In genomic region chr6:33983109-33983475, GRCh38 we compare ENCODE assay signal across 10 cellular contexts.
DNase-seq lines count a peak whose midpoint lies in the region; ATAC-seq, FAIRE-seq and TF ChIP-seq lines count a peak whose summit lies in the region.
"Had no signal": no experiment of that assay in that cellular context is flagged by ENCODE, and none has a peak within 500 bp of the region (broad histone marks: within the 10 kb centered on the region; RNA-seq: fewer than 3 reads in every experiment).

No MANE protein-coding gene starts in this region.

- no peaks in the 10 kb centered on the region for H3K4me1 Mint-ChIP-seq in MCF 10A (ENCODE audit: insufficient read depth, unreplicated experiment)

- H3K9me3 Mint-ChIP-seq in MCF 10A (ENCODE audit: unreplicated experiment) = no peaks in the 10 kb centered on the region
- H3K9me3 Mint-ChIP-seq: CD4-positive, alpha-beta memory T cell had no signal

- H3K4me2 ChIP-seq in mammary epithelial cell (ENCODE audit: insufficient read depth, low read depth, low read length) = no peak overlapping the region

- 71% methylated on average over 10 of the region's 10 CpGs for WGBS in mammary epithelial cell (ENCODE audit: low coverage, missing lambda C conversion rate)

- peak; percentile 31 for DNase-seq in MCF 10A (ENCODE audit: unreplicated experiment)
- no peak for DNase-seq in mammary epithelial cell
- DNase-seq in SW480 (ENCODE audit: low spot score) = peak; percentile 38
- peak; percentile 43 for DNase-seq in kidney
- DNase-seq in urothelium cell line (ENCODE audit: low spot score) = peak; percentile 35
- no peak for DNase-seq in D721Med (ENCODE audit: insufficient read length, low spot score)
- DNase-seq: CD4-positive, alpha-beta memory T cell; stimulated activated CD4-positive, alpha-beta T cell treated with anti-CD3 and anti-CD28 coated beads, Interleukin-4, amount 100 ng/mL, for 1 hour had no signal

- no peak for ATAC-seq in GM21381 (IDR thresholded peaks at IDR 0.05; ENCODE audit: unreplicated experiment)
- no peak for ATAC-seq in HG03457 (IDR thresholded peaks at IDR 0.05; ENCODE audit: unreplicated experiment)

- no TSS peak for BruUV-seq in MCF 10A (replicated peaks; lab: Mats Ljungman, UMichigan)
- BruUV-seq in mammary epithelial cell (replicated peaks; lab: Mats Ljungman, UMichigan) = no TSS peak

- no peak overlapping the region for H3K27ac Mint-ChIP-seq in MCF 10A (ENCODE audit: low read depth, unreplicated experiment)
- H3K27ac Mint-ChIP-seq: CD4-positive, alpha-beta memory T cell had no signal

- no peaks in the 10 kb centered on the region for H3K27me3 ChIP-seq in mammary epithelial cell (ENCODE audit: insufficient read depth, low read length)

- no peaks in the 10 kb centered on the region for H3K36me3 ChIP-seq in mammary epithelial cell (ENCODE audit: insufficient read depth, low read length)
- no peaks in the 10 kb centered on the region for H3K36me3 ChIP-seq in kidney (ENCODE audit: control insufficient read depth in 1 of 2, insufficient read depth in 2 of 2, low read length in 2 of 2)

- no peak overlapping the region for H2AFZ ChIP-seq in mammary epithelial cell (ENCODE audit: low read depth, low read length)

- TF ChIP-seq CTCF in MCF 10A (IDR thresholded peaks at IDR 0.05; ENCODE audit: unreplicated experiment) (no peak), mammary epithelial cell (conservative IDR thresholded peaks at IDR 0.05 in 1 of 2, IDR thresholded peaks at IDR 0.05 in 1 of 2; ENCODE audit: extremely low read depth in 1 of 2, insufficient read depth in 1 of 2, low read depth in 1 of 2, low read length in 2 of 2) (no peak), kidney (IDR thresholded peaks at IDR 0.05; ENCODE audit: borderline replicate concordance, extremely low read depth, insufficient read depth) (no peak), D721Med (IDR thresholded peaks at IDR 0.05; ENCODE audit: insufficient read depth, missing control alignments) (no peak)

- no peaks in the 10 kb centered on the region for H3K4me1 ChIP-seq in mammary epithelial cell (ENCODE audit: insufficient read depth, low read length)
- H3K4me1 ChIP-seq in kidney (ENCODE audit: control insufficient read depth in 1 of 2, insufficient read depth in 1 of 2, low read depth in 1 of 2, low read length in 2 of 2) = peaks cover 0 to 2% of the 10 kb centered on the region in 2 donors

- intact Hi-C loops in MCF 10A (cut with micrococcal nuclease) (no loop called here), mammary epithelial cell (cut with micrococcal nuclease) (no loop called here), kidney (cut with DNase I) (no loop called here)

- dilution Hi-C loops in mammary epithelial cell (cut with HindIII; ENCODE audit: low sequenced_read_pairs) = no loop called here

- H3K79me2 ChIP-seq in mammary epithelial cell (ENCODE audit: insufficient read depth, low read length) = no peaks in the 10 kb centered on the region

- H3K9ac ChIP-seq in mammary epithelial cell (ENCODE audit: insufficient read depth, low read length) = no peak overlapping the region
- no peak overlapping the region for H3K9ac ChIP-seq in kidney (ENCODE audit: low read length in 2 of 2)

- H3K27ac ChIP-seq in mammary epithelial cell (ENCODE audit: insufficient read depth, low read depth, low read length) = no peak overlapping the region
- no peak overlapping the region for H3K27ac ChIP-seq in kidney (ENCODE audit: low read depth in 2 of 2, low read length in 2 of 2)

- H3K4me3 ChIP-seq in mammary epithelial cell (replicated peaks in 1 of 3; ENCODE audit: insufficient read depth in 1 of 3, low read depth in 2 of 3, low read length in 3 of 3) (no peak overlapping the region), kidney (ENCODE audit: low read length in 2 of 2) (no peak overlapping the region)

- POLR2A ChIA-PET in MCF 10A (lab: Yijun Ruan, JAX) = interaction anchor here (0.6 kb wide), 2 partner anchors 14 to 120 kb away, joined by 3 to 4 read pairs; no protein-coding TSS in a partner anchor

- CTCF ChIA-PET in MCF 10A (lab: Yijun Ruan, JAX) (interaction anchor here (0.8 to 1.0 kb wide), 2 partner anchors 16 to 172 kb away, joined by 3 read pairs; no protein-coding TSS in a partner anchor), mammary epithelial cell (lab: Charles Lee; ENCODE audit: low non-redundant PET) (interaction anchor here (0.8 kb wide), 1 partner anchor 122 kb away, joined by 5 read pairs; no protein-coding TSS in a partner anchor)

- no peaks in the 10 kb centered on the region for H3K36me3 Mint-ChIP-seq in MCF 10A (ENCODE audit: insufficient read depth, unreplicated experiment)
- H3K36me3 Mint-ChIP-seq: CD4-positive, alpha-beta memory T cell had no signal

- H3K27me3 Mint-ChIP-seq in MCF 10A (ENCODE audit: insufficient read depth, unreplicated experiment) = peaks cover 20% of the 10 kb centered on the region

- no peak overlapping the region for H3K4me3 Mint-ChIP-seq in MCF 10A (ENCODE audit: unreplicated experiment)
- H3K4me3 Mint-ChIP-seq: CD4-positive, alpha-beta memory T cell had no signal

- no peaks in the 10 kb centered on the region for H3K9me3 ChIP-seq in mammary epithelial cell (replicated peaks; ENCODE audit: insufficient read depth, low read length)
- no peaks in the 10 kb centered on the region for H3K9me3 ChIP-seq in kidney (ENCODE audit: control insufficient read depth in 1 of 2, low read length in 2 of 2)

- in situ Hi-C loops in mammary epithelial cell (cut with MboI; ENCODE audit: low sequenced_read_pairs in 2 of 2) = no loop called here

- FAIRE-seq in kidney (lab: Jason Lieb, UNC) (no peak), urothelium cell line (lab: Jason Lieb, UNC) (no peak), D721Med (lab: Jason Lieb, UNC) (no peak)

- no peaks in the 10 kb centered on the region for H4K20me1 ChIP-seq in mammary epithelial cell (ENCODE audit: insufficient read depth, low read length)

Comparison
In these comparisons a context has a peak if more than half of its experiments do, and no peak if none do; other contexts are left out.
1. DNase-seq: peak in MCF 10A (single experiment), SW480 (single experiment), kidney (single experiment) and urothelium cell line (single experiment); none in mammary epithelial cell (single experiment) and D721Med (single experiment).